ENCODE assay signal across 24 cellular contexts in genomic region chr11:128933481-128934178, GRCh38. TPM values are rescaled to one million over a fixed set of nuclear protein-coding genes. Genes with fewer than 3 reads are reported as not detected.
"Had no signal": no experiment of that assay in that cellular context is flagged by ENCODE, and none has a peak within 500 bp of the region (broad histone marks: within the 10 kb centered on the region; RNA-seq: fewer than 3 reads in every experiment).

No MANE protein-coding gene starts in this region.

- H3K27me3 ChIP-seq: hepatocyte, upper lobe of right lung had no signal

- H3K36me3 Mint-ChIP-seq: activated naive CD4-positive, alpha-beta T cell treated with anti-CD3 and anti-CD28 coated beads, Interleukin-2, amount 50 U/mL, for 72 hours; brain; mesothelial cell of epicardium had no signal

- H3K4me2 ChIP-seq: hepatocyte had no signal

- H3K4me1 ChIP-seq: left ventricle myocardium inferior, parathyroid adenoma, upper lobe of right lung had no signal

- H3K4me3 Mint-ChIP-seq: activated CD4-positive, alpha-beta T cell treated with anti-CD3 and anti-CD28 coated beads, Interleukin-2, amount 10 ng/mL, durations not matched to agents 24 days and 14 days; activated CD8-positive, alpha-beta T cell treated with anti-CD3 and anti-CD28 coated beads for 36 hours; activated T-helper 17 cell treated with anti-CD3 and anti-CD28 coated beads, Interleukin-2, amount 50 U/mL, for 72 hours; brain; mesothelial cell of epicardium; nephron had no signal

- H3K9me3 ChIP-seq: left ventricle myocardium inferior, upper lobe of right lung had no signal

- DNase-seq: activated CD4-positive, alpha-beta T cell treated with anti-CD3 and anti-CD28 coated beads, Interleukin-2, amount 10 ng/mL, durations not matched to agents 24 days and 14 days; activated CD8-positive, alpha-beta T cell treated with anti-CD3 and anti-CD28 coated beads for 36 hours; aorta; central memory CD4-positive, alpha-beta T cell; effector memory CD4-positive, alpha-beta T cell; foreskin melanocyte; glutamatergic neuron; left ventricle myocardium inferior; mammary epithelial cell; right cardiac atrium; stimulated activated CD4-positive, alpha-beta T cell treated with anti-CD3 and anti-CD28 coated beads, Interleukin-4, amount 100 ng/mL, for 4 hours; stimulated activated naive CD8-positive, alpha-beta T cell treated with anti-CD3 and anti-CD28 coated beads, Interleukin-15, Interleukin-2, amounts not matched to agents 100 U/mL and 50 U/mL, for 24 hours; upper lobe of right lung had no signal

- H3K4me1 Mint-ChIP-seq: activated T-helper 17 cell treated with anti-CD3 and anti-CD28 coated beads, Interleukin-2, amount 50 U/mL, for 72 hours had no signal

- H3K9ac ChIP-seq: parathyroid adenoma had no signal

- H2AFZ ChIP-seq: hepatocyte, parathyroid adenoma had no signal

- H3K4me3 ChIP-seq: hepatocyte, left ventricle myocardium inferior, upper lobe of right lung had no signal

- H3K36me3 ChIP-seq: left ventricle myocardium inferior, upper lobe of right lung had no signal

- H3K27me3 Mint-ChIP-seq: activated CD4-positive, alpha-beta T cell treated with anti-CD3 and anti-CD28 coated beads, Interleukin-2, amount 10 ng/mL, durations not matched to agents 24 days and 14 days; activated CD8-positive, alpha-beta T cell treated with anti-CD3 and anti-CD28 coated beads for 36 hours; activated T-helper 17 cell treated with anti-CD3 and anti-CD28 coated beads, Interleukin-2, amount 50 U/mL, for 72 hours had no signal

- H3K27ac ChIP-seq: hepatocyte, left ventricle myocardium inferior, parathyroid adenoma, upper lobe of right lung had no signal

- H3K9me3 Mint-ChIP-seq: activated CD4-positive, alpha-beta T cell treated with anti-CD3 and anti-CD28 coated beads, Interleukin-2, amount 10 ng/mL, durations not matched to agents 24 days and 14 days; activated CD8-positive, alpha-beta T cell treated with anti-CD3 and anti-CD28 coated beads for 36 hours; activated naive CD4-positive, alpha-beta T cell treated with anti-CD3 and anti-CD28 coated beads, Interleukin-2, amount 50 U/mL, for 72 hours; activated T-helper 17 cell treated with anti-CD3 and anti-CD28 coated beads, Interleukin-2, amount 50 U/mL, for 72 hours; nephron had no signal

- H3K27ac Mint-ChIP-seq: activated CD4-positive, alpha-beta T cell treated with anti-CD3 and anti-CD28 coated beads, Interleukin-2, amount 10 ng/mL, durations not matched to agents 24 days and 14 days; activated CD8-positive, alpha-beta T cell treated with anti-CD3 and anti-CD28 coated beads for 36 hours; activated T-helper 17 cell treated with anti-CD3 and anti-CD28 coated beads, Interleukin-2, amount 50 U/mL, for 72 hours; mesothelial cell of epicardium; nephron had no signal

RNA-seq across cellular contexts. Expression of gene TP53AIP1, which starts 9.0 kb away (rescaled TPM):
- total RNA-seq: activated CD4-positive, alpha-beta T cell treated with anti-CD3 and anti-CD28 coated beads, Interleukin-2, amount 10 ng/mL, durations not matched to agents 24 days and 14 days; activated CD8-positive, alpha-beta T cell treated with anti-CD3 and anti-CD28 coated beads for 36 hours; activated naive CD4-positive, alpha-beta T cell treated with anti-CD3 and anti-CD28 coated beads, Interleukin-2, amount 50 U/mL, for 72 hours; activated T-helper 17 cell treated with anti-CD3 and anti-CD28 coated beads, Interleukin-2, amount 50 U/mL, for 72 hours; aorta; dermis microvascular lymphatic vessel endothelial cell; left ventricle myocardium inferior; pulmonary artery endothelial cell; right cardiac atrium; subcutaneous adipose tissue; T-helper 2 cell treated with Interferon-gamma antibody and Interleukin-4, amounts not matched to agents 100 ng/mL and 5 ng/mL, for 36 hours; upper lobe of right lung had no signal
- polyA plus RNA-seq: aorta had no signal

RNA-seq across cellular contexts. Expression of gene KCNJ5, which starts 42.5 kb away (rescaled TPM):
- total RNA-seq: activated CD4-positive, alpha-beta T cell treated with anti-CD3 and anti-CD28 coated beads, Interleukin-2, amount 10 ng/mL, durations not matched to agents 24 days and 14 days; activated CD8-positive, alpha-beta T cell treated with anti-CD3 and anti-CD28 coated beads for 36 hours; activated naive CD4-positive, alpha-beta T cell treated with anti-CD3 and anti-CD28 coated beads, Interleukin-2, amount 50 U/mL, for 72 hours; activated T-helper 17 cell treated with anti-CD3 and anti-CD28 coated beads, Interleukin-2, amount 50 U/mL, for 72 hours; dermis microvascular lymphatic vessel endothelial cell; pulmonary artery endothelial cell; T-helper 2 cell treated with Interferon-gamma antibody and Interleukin-4, amounts not matched to agents 100 ng/mL and 5 ng/mL, for 36 hours had no signal
